In the genomic region with DNA sequence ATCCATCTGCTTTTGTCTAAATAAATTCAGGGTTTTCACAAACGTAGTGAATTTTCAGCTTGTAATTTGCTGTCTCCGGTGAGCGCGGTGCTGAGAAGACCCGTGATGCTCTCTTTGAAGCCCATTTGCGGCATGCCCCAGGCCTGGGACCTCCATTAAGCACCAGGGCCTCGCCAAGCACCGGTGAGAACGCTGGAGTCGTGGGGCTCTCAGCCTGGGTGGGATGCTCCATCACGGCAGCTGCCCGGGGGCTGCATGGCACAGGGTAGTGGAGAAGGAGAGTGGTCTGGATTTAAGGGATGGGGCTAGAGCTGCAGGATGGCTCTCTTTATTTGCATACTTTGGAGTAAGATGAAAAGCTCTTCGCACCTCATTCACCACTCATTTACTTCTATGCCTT, we compare ENCODE assay signal across 5 cellular contexts.
"Had no signal": no experiment of that assay in that cellular context is flagged by ENCODE, and none has a peak within 500 bp of the region (broad histone marks: within the 10 kb centered on the region; RNA-seq: fewer than 3 reads in every experiment).

No MANE protein-coding gene starts in this region.

- H3K4me3 Mint-ChIP-seq: GM23338, H9 had no signal

- H3K4me3 ChIP-seq: GM23338, K562 had no signal

- H2AFZ ChIP-seq: GM23338 had no signal

- ATAC-seq: GM23338, K562 had no signal

- H3K27ac Mint-ChIP-seq: GM23338, H9 had no signal

- DNase-seq: H9, HCEC 1CT, IMR-90 had no signal

- H3K4me2 ChIP-seq: GM23338 had no signal
